In genomic region chr10:79248341-79248931, GRCh38 we compare ENCODE assay signal across 10 cellular contexts.
DNase-seq lines count a peak whose midpoint lies in the region; ATAC-seq and TF ChIP-seq lines count a peak whose summit lies in the region.
"Had no signal": no experiment of that assay in that cellular context is flagged by ENCODE, and none has a peak within 500 bp of the region (broad histone marks: within the 10 kb centered on the region; RNA-seq: fewer than 3 reads in every experiment).

No MANE protein-coding gene starts in this region.

- H3K4me3 ChIP-seq in left lung: peak overlapping the region in 1 of 2 donors; percentile 2
- H3K4me3 ChIP-seq: SK-N-MC had no signal

- ATAC-seq in activated naive CD8-positive, alpha-beta T cell treated with anti-CD3 and anti-CD28 coated beads, Interleukin-2, amount 50 U/mL, for 24 hours: no peak
- peak; percentile 21 for ATAC-seq in left lung
- no peak for ATAC-seq in HG02870 (IDR thresholded peaks at IDR 0.05; ENCODE audit: unreplicated experiment)

- peaks cover 40 to 97% of the 10 kb centered on the region in 2 donors for H3K4me1 ChIP-seq in left lung

- intact Hi-C loops in left lung (cut with DNase I): no loop called here

- H3K27ac ChIP-seq in left lung: peak overlapping the region; percentile 29 to 88
- peak overlapping the region; percentile 94 for H3K27ac ChIP-seq in substantia nigra (ENCODE audit: low read depth, low read length, poor library complexity, severe bottlenecking)
- H3K27ac ChIP-seq: 22Rv1, SK-N-MC had no signal

- no peaks in the 10 kb centered on the region for H3K9me3 Mint-ChIP-seq in activated naive CD8-positive, alpha-beta T cell treated with anti-CD3 and anti-CD28 coated beads, Interleukin-2, amount 50 U/mL, for 24 hours

- no peaks in the 10 kb centered on the region for H3K27me3 Mint-ChIP-seq in activated naive CD8-positive, alpha-beta T cell treated with anti-CD3 and anti-CD28 coated beads, Interleukin-2, amount 50 U/mL, for 24 hours

- H3K36me3 Mint-ChIP-seq in activated naive CD8-positive, alpha-beta T cell treated with anti-CD3 and anti-CD28 coated beads, Interleukin-2, amount 50 U/mL, for 24 hours (ENCODE audit: low read depth): peaks cover 10% of the 10 kb centered on the region

- DNase-seq in NCI-H2107 treated with DMSO at 0.1 percent for 48 hours (lab: John Stamatoyannopoulos, UW; ENCODE audit: unreplicated experiment) (peak; percentile 36), NCI-H2107 (lab: John Stamatoyannopoulos, UW) (no peak), left lung (peak; percentile 87), substantia nigra (lab: John Stamatoyannopoulos, UW) (peak in 28 of 49 donors; percentile 33 to 82 (median 62)), DMS153 treated with DMSO at 0.1 percent for 48 hours (lab: John Stamatoyannopoulos, UW; ENCODE audit: unreplicated experiment) (no peak)
- peak; percentile 65 for DNase-seq in activated naive CD8-positive, alpha-beta T cell treated with anti-CD3 and anti-CD28 coated beads, Interleukin-2, amount 50 U/mL, for 24 hours
- no peak for DNase-seq in central memory CD4-positive, alpha-beta T cell

- no peak for TF ChIP-seq CTCF in left lung (IDR thresholded peaks at IDR 0.05)

- no peaks in the 10 kb centered on the region for H3K36me3 ChIP-seq in left lung

- peaks cover 76% of the 10 kb centered on the region for H3K4me1 Mint-ChIP-seq in activated naive CD8-positive, alpha-beta T cell treated with anti-CD3 and anti-CD28 coated beads, Interleukin-2, amount 50 U/mL, for 24 hours

- H3K27ac Mint-ChIP-seq in activated naive CD8-positive, alpha-beta T cell treated with anti-CD3 and anti-CD28 coated beads, Interleukin-2, amount 50 U/mL, for 24 hours: peak overlapping the region; percentile 93

- H3K9me3 ChIP-seq in left lung: no peaks in the 10 kb centered on the region

- H3K4me3 Mint-ChIP-seq in activated naive CD8-positive, alpha-beta T cell treated with anti-CD3 and anti-CD28 coated beads, Interleukin-2, amount 50 U/mL, for 24 hours: peak overlapping the region; percentile 72

- no peaks in the 10 kb centered on the region for H3K27me3 ChIP-seq in left lung

Comparison
In these comparisons a context has a peak if more than half of its experiments do, and no peak if none do; other contexts are left out.
1. DNase-seq: peak in NCI-H2107 treated with DMSO at 0.1 percent for 48 hours (single experiment), activated naive CD8-positive, alpha-beta T cell treated with anti-CD3 and anti-CD28 coated beads, Interleukin-2, amount 50 U/mL, for 24 hours (single experiment), left lung (2 of 2) and substantia nigra (28 of 49); none in NCI-H2107 (single experiment), DMS153 treated with DMSO at 0.1 percent for 48 hours (single experiment) and central memory CD4-positive, alpha-beta T cell (single experiment).